ENCODE assay signal across 25 cellular contexts in genomic region chr15:56969265-56969895, GRCh38. TPM values are rescaled to one million over a fixed set of nuclear protein-coding genes. Genes with fewer than 3 reads are reported as not detected.
DNase-seq lines count a peak whose midpoint lies in the region; ATAC-seq, FAIRE-seq and TF ChIP-seq lines count a peak whose summit lies in the region.
"Had no signal": no experiment of that assay in that cellular context is flagged by ENCODE, and none has a peak within 500 bp of the region (broad histone marks: within the 10 kb centered on the region; RNA-seq: fewer than 3 reads in every experiment).

No MANE protein-coding gene starts in this region.

- POLR2A ChIA-PET in A549 (lab: Yijun Ruan, JAX): no interaction called here

- H3K27ac ChIP-seq in A549 (no peak overlapping the region), body of pancreas (peak overlapping the region in 3 of 4 donors; percentile 27 to 70 (median 31)), Peyer's patch (peak overlapping the region in 1 of 4 donors; percentile 44)
- H3K27ac ChIP-seq: psoas muscle, vagina had no signal

- H3K9me3 ChIP-seq in A549: no peaks in the 10 kb centered on the region
- H3K9me3 ChIP-seq in body of pancreas: no peaks in the 10 kb centered on the region
- H3K9me3 ChIP-seq in Peyer's patch: no peaks in the 10 kb centered on the region
- H3K9me3 ChIP-seq: MG63, psoas muscle, vagina had no signal

- TF ChIP-seq RAD21 in A549 (conservative IDR thresholded peaks at IDR 0.05 in 1 of 2, IDR thresholded peaks at IDR 0.05 in 1 of 2): no peak

- TF ChIP-seq POLR2A in A549 (IDR thresholded peaks at IDR 0.05; ENCODE audit: low read length) (no peak), body of pancreas (IDR thresholded peaks at IDR 0.05) (no peak), Peyer's patch (IDR thresholded peaks at IDR 0.05) (no peak)

- H3K4me2 ChIP-seq in A549: peak overlapping the region; percentile 0; the same call in 1 of the 3 replicates
- H3K4me2 ChIP-seq: smooth muscle cell had no signal

- H3K36me3 ChIP-seq in body of pancreas (replicated peaks in 1 of 2; ENCODE audit: insufficient read depth in 1 of 2, low read depth in 2 of 2) (no peaks in the 10 kb centered on the region), Peyer's patch (no peaks in the 10 kb centered on the region)
- H3K36me3 ChIP-seq: MG63, vagina had no signal

- H3K4me1 Mint-ChIP-seq in nephron progenitor cell: peaks cover 13% of the 10 kb centered on the region

- H3K4me3 ChIP-seq in A549 (no peak overlapping the region), body of pancreas (no peak overlapping the region), Peyer's patch (no peak overlapping the region)
- H3K4me3 ChIP-seq: MG63, psoas muscle, smooth muscle cell, vagina had no signal

- H3K27ac Mint-ChIP-seq in nephron progenitor cell: peak overlapping the region; percentile 10
- H3K27ac Mint-ChIP-seq: activated naive CD8-positive, alpha-beta T cell treated with anti-CD3 and anti-CD28 coated beads, Interleukin-2, amount 50 U/mL, for 24 hours; activated T-helper 17 cell treated with anti-CD3 and anti-CD28 coated beads, Interleukin-2, amount 50 U/mL, for 72 hours; dendritic cell treated with granulocyte-macrophage colony-stimulating factor and Interleukin-4, amounts not matched to agents 40 ng/mL and 50 ng/mL, for 4 days; HFFc6; natural killer cell treated with Interleukin-12 subunit alpha and Interleukin-12 subunit beta and Interleukin-15 and Interleukin-18, amount 100 ng/mL, for 72 hours had no signal

- intact Hi-C loops in body of pancreas (cut with DNase I) (no loop called here), cardiac septum (cut with DNase I) (no loop called here)

- H3K4me3 Mint-ChIP-seq in nephron progenitor cell: no peak overlapping the region
- H3K4me3 Mint-ChIP-seq: activated naive CD8-positive, alpha-beta T cell treated with anti-CD3 and anti-CD28 coated beads, Interleukin-2, amount 50 U/mL, for 24 hours; activated T-helper 17 cell treated with anti-CD3 and anti-CD28 coated beads, Interleukin-2, amount 50 U/mL, for 72 hours; dendritic cell treated with granulocyte-macrophage colony-stimulating factor and Interleukin-4, amounts not matched to agents 40 ng/mL and 50 ng/mL, for 4 days; HFFc6; natural killer cell treated with Interleukin-12 subunit alpha and Interleukin-12 subunit beta and Interleukin-15 and Interleukin-18, amount 100 ng/mL, for 72 hours had no signal

- H3K27me3 ChIP-seq in body of pancreas: no peaks in the 10 kb centered on the region
- no peaks in the 10 kb centered on the region for H3K27me3 ChIP-seq in Peyer's patch
- H3K27me3 ChIP-seq: MG63, vagina had no signal

- no peak for DNase-seq in A549 (ENCODE audit: low read depth in 1 of 2, low spot score in 1 of 2)
- peak; percentile 27 for DNase-seq in HT-29 (ENCODE audit: low spot score)
- DNase-seq in body of pancreas: no peak
- DNase-seq in nephron progenitor cell: no peak
- DNase-seq in NCI-H187 treated with DMSO at 0.1 percent for 48 hours (lab: John Stamatoyannopoulos, UW): no peak
- DNase-seq in Peyer's patch: no peak
- no peak for DNase-seq in cardiac septum (ENCODE audit: low spot score)
- DNase-seq: activated CD4-positive, alpha-beta T cell treated with anti-CD3 and anti-CD28 coated beads for 4 hours; activated naive CD8-positive, alpha-beta T cell treated with anti-CD3 and anti-CD28 coated beads, Interleukin-2, amount 50 U/mL, for 24 hours; CD4-positive, alpha-beta memory T cell; HFFc6; mesendoderm; MG63; NCI-H1694 treated with DMSO at 0.1 percent for 48 hours; NCI-H446 treated with DMSO at 0.1 percent for 48 hours; psoas muscle; SW 1271 had no signal

- TF ChIP-seq EP300 in A549 (IDR thresholded peaks at IDR 0.05): no peak

- peaks cover 25% of the 10 kb centered on the region for H3K36me3 Mint-ChIP-seq in nephron progenitor cell (ENCODE audit: low read depth)
- H3K36me3 Mint-ChIP-seq: natural killer cell treated with Interleukin-12 subunit alpha and Interleukin-12 subunit beta and Interleukin-15 and Interleukin-18, amount 100 ng/mL, for 72 hours had no signal

- ATAC-seq in A549: no peak
- peak; percentile 64 for ATAC-seq in body of pancreas
- no peak for ATAC-seq in HG03095 (IDR thresholded peaks at IDR 0.05; ENCODE audit: unreplicated experiment)
- ATAC-seq: activated naive CD8-positive, alpha-beta T cell treated with anti-CD3 and anti-CD28 coated beads, Interleukin-2, amount 50 U/mL, for 24 hours; activated T-helper 17 cell treated with anti-CD3 and anti-CD28 coated beads, Interleukin-2, amount 50 U/mL, for 72 hours; natural killer cell treated with Interleukin-12 subunit alpha and Interleukin-12 subunit beta and Interleukin-15 and Interleukin-18, amount 100 ng/mL, for 72 hours; psoas muscle; Right ventricle myocardium inferior had no signal

- TF ChIP-seq CTCF in A549 (IDR thresholded peaks at IDR 0.05) (no peak), body of pancreas (IDR thresholded peaks at IDR 0.05) (no peak), nephron progenitor cell (IDR thresholded peaks at IDR 0.05) (no peak), Peyer's patch (IDR thresholded peaks at IDR 0.05) (no peak)

- peaks cover 6% of the 10 kb centered on the region for H3K9me3 Mint-ChIP-seq in nephron progenitor cell
- H3K9me3 Mint-ChIP-seq: activated naive CD8-positive, alpha-beta T cell treated with anti-CD3 and anti-CD28 coated beads, Interleukin-2, amount 50 U/mL, for 24 hours; CD4-positive, alpha-beta memory T cell; dendritic cell treated with granulocyte-macrophage colony-stimulating factor and Interleukin-4, amounts not matched to agents 40 ng/mL and 50 ng/mL, for 4 days; HFFc6; natural killer cell treated with Interleukin-12 subunit alpha and Interleukin-12 subunit beta and Interleukin-15 and Interleukin-18, amount 100 ng/mL, for 72 hours had no signal

- 79% methylated on average over 9 of the region's 9 CpGs for WGBS in A549 (ENCODE audit: missing lambda C conversion rate)
- WGBS in body of pancreas, 2 donors: 49 to 54% methylated on average over 9 of the region's 9 CpGs

- H3K27me3 Mint-ChIP-seq in nephron progenitor cell (ENCODE audit: low read depth, poor library complexity): no peaks in the 10 kb centered on the region
- H3K27me3 Mint-ChIP-seq: activated naive CD8-positive, alpha-beta T cell treated with anti-CD3 and anti-CD28 coated beads, Interleukin-2, amount 50 U/mL, for 24 hours; activated T-helper 17 cell treated with anti-CD3 and anti-CD28 coated beads, Interleukin-2, amount 50 U/mL, for 72 hours; CD4-positive, alpha-beta memory T cell; dendritic cell treated with granulocyte-macrophage colony-stimulating factor and Interleukin-4, amounts not matched to agents 40 ng/mL and 50 ng/mL, for 4 days; natural killer cell treated with Interleukin-12 subunit alpha and Interleukin-12 subunit beta and Interleukin-15 and Interleukin-18, amount 100 ng/mL, for 72 hours had no signal

- H3K4me1 ChIP-seq in A549: peaks cover 65% of the 10 kb centered on the region
- peaks cover 42% of the 10 kb centered on the region for H3K4me1 ChIP-seq in body of pancreas
- H3K4me1 ChIP-seq in Peyer's patch: peaks cover 0 to 41% (median 5%) of the 10 kb centered on the region in 4 donors

- CTCF ChIA-PET in A549 (lab: Yijun Ruan, JAX): interaction anchor here (1.5 kb wide), 1 partner anchor 9 kb away, joined by 5 read pairs; no protein-coding TSS in a partner anchor

- no peak for FAIRE-seq in A549 (lab: Jason Lieb, UNC)
- FAIRE-seq: frontal cortex had no signal

TF ChIP-seq in A549, 52 proteins besides CTCF, POLR2A, EP300 and RAD21 (continues in another document):
- TF ChIP-seq, protein P1, sequence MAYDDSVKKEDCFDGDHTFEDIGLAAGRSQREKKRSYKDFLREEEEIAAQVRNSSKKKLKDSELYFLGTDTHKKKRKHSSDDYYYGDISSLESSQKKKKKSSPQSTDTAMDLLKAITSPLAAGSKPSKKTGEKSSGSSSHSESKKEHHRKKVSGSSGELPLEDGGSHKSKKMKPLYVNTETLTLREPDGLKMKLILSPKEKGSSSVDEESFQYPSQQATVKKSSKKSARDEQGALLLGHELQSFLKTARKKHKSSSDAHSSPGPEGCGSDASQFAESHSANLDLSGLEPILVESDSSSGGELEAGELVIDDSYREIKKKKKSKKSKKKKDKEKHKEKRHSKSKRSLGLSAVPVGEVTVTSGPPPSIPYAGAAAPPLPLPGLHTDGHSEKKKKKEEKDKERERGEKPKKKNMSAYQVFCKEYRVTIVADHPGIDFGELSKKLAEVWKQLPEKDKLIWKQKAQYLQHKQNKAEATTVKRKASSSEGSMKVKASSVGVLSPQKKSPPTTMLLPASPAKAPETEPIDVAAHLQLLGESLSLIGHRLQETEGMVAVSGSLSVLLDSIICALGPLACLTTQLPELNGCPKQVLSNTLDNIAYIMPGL (CRISPR knock-in tag; IDR thresholded peaks at IDR 0.05; ENCODE audit: borderline replicate concordance): no peak
- TF ChIP-seq, protein P2, sequence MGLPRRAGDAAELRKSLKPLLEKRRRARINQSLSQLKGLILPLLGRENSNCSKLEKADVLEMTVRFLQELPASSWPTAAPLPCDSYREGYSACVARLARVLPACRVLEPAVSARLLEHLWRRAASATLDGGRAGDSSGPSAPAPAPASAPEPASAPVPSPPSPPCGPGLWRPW (IDR thresholded peaks at IDR 0.05): no peak
- TF ChIP-seq MYC (IDR thresholded peaks at IDR 0.05; ENCODE audit: borderline replicate concordance, low read length) (no peak), POLR2AphosphoS2 (conservative IDR thresholded peaks at IDR 0.05; ENCODE audit: low read length) (no peak), MAFK (IDR thresholded peaks at IDR 0.05; ENCODE audit: partially characterized antibody) (no peak), FOSB (CRISPR knock-in tag; IDR thresholded peaks at IDR 0.05) (no peak), HOXB5 (CRISPR knock-in tag; IDR thresholded peaks at IDR 0.05) (no peak), CBX2 (IDR thresholded peaks at IDR 0.05; ENCODE audit: borderline replicate concordance, low read depth) (no peak), SREBF2 (IDR thresholded peaks at IDR 0.05) (no peak), ZSCAN20 (CRISPR knock-in tag; IDR thresholded peaks at IDR 0.05) (no peak)

RNA-seq across cellular contexts. Expression of gene TCF12, which starts 50.9 kb away (rescaled TPM):
- polyA plus RNA-seq in A549 (2011; rRNA removed) (121 and 165 TPM in 2 replicates), A549 (2017; fragmentation: RNase III; extraction: RNeasy Plus Mini Kit Qiagen cat#74134 plus additional on column Dnase treatment) (34.1 to 36.3 TPM (median 35.5 TPM) in 3 replicates)
- polyA plus RNA-seq in A549 (2012; cell fraction: cytosol; rRNA removed): 28.5 and 37.2 TPM in 2 replicates
- 18.7 and 21.9 TPM in 2 replicates for polyA plus RNA-seq in A549 (2012; cell fraction: nucleus; rRNA removed)
- 247 and 252 TPM in 2 replicates for polyA minus RNA-seq in A549 (2011; rRNA and poly(A)+ RNA removed)
- total RNA-seq in HT-29 (2014; rRNA removed; shearing (Covaris generic)): 154 and 155 TPM in 2 replicates
- total RNA-seq in body of pancreas (10 to 100 TPM; 27.2 to 49.4 TPM), Peyer's patch (100 to 1,000 TPM in 3 of 4 donors, 10 to 100 TPM in 1; 98.4 to 815 (median 215) TPM), cardiac septum (57.3 TPM)

Comparison
In these comparisons a context has a peak if more than half of its experiments do, and no peak if none do; other contexts are left out.
1. H3K27ac ChIP-seq: peak in body of pancreas (3 of 4); none in A549 (0 of 2).